Comparison of ENCODE assay signal across 10 cellular contexts in genomic region chr17:37430051-37430591, GRCh38. TPM values are rescaled to one million over a fixed set of nuclear protein-coding genes. Genes with fewer than 3 reads are reported as not detected.
DNase-seq lines count a peak whose midpoint lies in the region; TF ChIP-seq lines count a peak whose summit lies in the region.
"Had no signal": no experiment of that assay in that cellular context is flagged by ENCODE, and none has a peak within 500 bp of the region (broad histone marks: within the 10 kb centered on the region; RNA-seq: fewer than 3 reads in every experiment).

No MANE protein-coding gene starts in this region.

- H3K27ac ChIP-seq in vagina = peak overlapping the region; percentile 62
- H3K27ac ChIP-seq: parathyroid adenoma had no signal

- no peak overlapping the region for H3K4me3 ChIP-seq in vagina
- H3K4me3 ChIP-seq: BLaER1 treated with 17β-estradiol and CSF1 and Interleukin-3, amounts not matched to agents 10 nM and 100 nM had no signal

- no peak for DNase-seq in activated naive CD4-positive, alpha-beta T cell (lab: John Stamatoyannopoulos, UW)
- DNase-seq in activated CD4-positive, alpha-beta memory T cell treated with anti-CD3 and anti-CD28 coated beads, Interleukin-2, amount 10 ng/mL, durations not matched to agents 7 days and 5 days = no peak
- DNase-seq in fibroblast of the conjunctiva (ENCODE audit: low read depth) = peak; percentile 37
- DNase-seq in vagina (ENCODE audit: extremely low spot score in 2 of 2) = no peak
- DNase-seq in NCI-H524 (lab: John Stamatoyannopoulos, UW) = no peak
- DNase-seq in glutamatergic neuron = no peak
- DNase-seq in NCI-H1105 treated with DMSO at 0.1 percent for 48 hours (lab: John Stamatoyannopoulos, UW) = no peak

- H3K4me3 Mint-ChIP-seq in activated naive CD4-positive, alpha-beta T cell treated with anti-CD3 and anti-CD28 coated beads, Interleukin-2, amount 50 U/mL, for 24 hours = peak overlapping the region; percentile 39
- H3K4me3 Mint-ChIP-seq in activated CD4-positive, alpha-beta memory T cell treated with anti-CD3 and anti-CD28 coated beads, Interleukin-2, amount 10 ng/mL, durations not matched to agents 7 days and 5 days = peak overlapping the region; percentile 41
- no peak overlapping the region for H3K4me3 Mint-ChIP-seq in glutamatergic neuron (ENCODE audit: unreplicated experiment)

- H3K4me1 ChIP-seq in vagina = peaks cover 6% of the 10 kb centered on the region
- H3K4me1 ChIP-seq: parathyroid adenoma had no signal

- peaks cover 19% of the 10 kb centered on the region for H3K4me1 Mint-ChIP-seq in activated naive CD4-positive, alpha-beta T cell treated with anti-CD3 and anti-CD28 coated beads, Interleukin-2, amount 50 U/mL, for 24 hours
- peaks cover 58% of the 10 kb centered on the region for H3K4me1 Mint-ChIP-seq in activated CD4-positive, alpha-beta memory T cell treated with anti-CD3 and anti-CD28 coated beads, Interleukin-2, amount 10 ng/mL, durations not matched to agents 7 days and 5 days
- no peaks in the 10 kb centered on the region for H3K4me1 Mint-ChIP-seq in glutamatergic neuron (ENCODE audit: low read depth, unreplicated experiment)

- POLR2A ChIA-PET in activated CD4-positive, alpha-beta memory T cell treated with anti-CD3 and anti-CD28 coated beads, Interleukin-2, amount 10 ng/mL, durations not matched to agents 7 days and 5 days (lab: Charles Lee) = interaction anchor here (0.8 to 3.6 kb wide), 23 partner anchors 9 to 888 kb away, joined by 3 to 91 read pairs (median 4); partner anchors contain the start of genes ACACA, DUSP14, MRM1 and TADA2A

- TF ChIP-seq POLR2A in vagina (IDR thresholded peaks at IDR 0.05) = no peak

- H3K36me3 ChIP-seq in vagina = peaks cover 0 to 26% of the 10 kb centered on the region in 2 donors

- H3K27me3 Mint-ChIP-seq in activated naive CD4-positive, alpha-beta T cell treated with anti-CD3 and anti-CD28 coated beads, Interleukin-2, amount 50 U/mL, for 24 hours = no peaks in the 10 kb centered on the region
- no peaks in the 10 kb centered on the region for H3K27me3 Mint-ChIP-seq in activated CD4-positive, alpha-beta memory T cell treated with anti-CD3 and anti-CD28 coated beads, Interleukin-2, amount 10 ng/mL, durations not matched to agents 7 days and 5 days
- no peaks in the 10 kb centered on the region for H3K27me3 Mint-ChIP-seq in glutamatergic neuron (ENCODE audit: unreplicated experiment)

- no peaks in the 10 kb centered on the region for H3K9me3 ChIP-seq in vagina
- H3K9me3 ChIP-seq: BLaER1 treated with 17β-estradiol and CSF1 and Interleukin-3, amounts not matched to agents 10 nM and 100 nM had no signal

- H3K27ac Mint-ChIP-seq in activated naive CD4-positive, alpha-beta T cell treated with anti-CD3 and anti-CD28 coated beads, Interleukin-2, amount 50 U/mL, for 24 hours = peak overlapping the region; percentile 87
- peak overlapping the region; percentile 99 for H3K27ac Mint-ChIP-seq in activated CD4-positive, alpha-beta memory T cell treated with anti-CD3 and anti-CD28 coated beads, Interleukin-2, amount 10 ng/mL, durations not matched to agents 7 days and 5 days
- H3K27ac Mint-ChIP-seq in glutamatergic neuron (ENCODE audit: unreplicated experiment) = no peak overlapping the region

- intact Hi-C loops in vagina (cut with DNase I) = no loop called here

- no peak for TF ChIP-seq CTCF in vagina (IDR thresholded peaks at IDR 0.05)
- no peak for TF ChIP-seq CTCF in glutamatergic neuron (IDR thresholded peaks at IDR 0.05; ENCODE audit: partially characterized antibody, unreplicated experiment)

- H3K36me3 Mint-ChIP-seq in activated naive CD4-positive, alpha-beta T cell treated with anti-CD3 and anti-CD28 coated beads, Interleukin-2, amount 50 U/mL, for 24 hours = peaks cover 12% of the 10 kb centered on the region
- peaks cover 61% of the 10 kb centered on the region for H3K36me3 Mint-ChIP-seq in activated CD4-positive, alpha-beta memory T cell treated with anti-CD3 and anti-CD28 coated beads, Interleukin-2, amount 10 ng/mL, durations not matched to agents 7 days and 5 days (ENCODE audit: low read depth)
- H3K36me3 Mint-ChIP-seq in glutamatergic neuron (ENCODE audit: unreplicated experiment) = no peaks in the 10 kb centered on the region

- CTCF ChIA-PET in activated CD4-positive, alpha-beta memory T cell treated with anti-CD3 and anti-CD28 coated beads, Interleukin-2, amount 10 ng/mL, durations not matched to agents 7 days and 5 days (lab: Charles Lee) = interaction anchor here (0.8 to 1.8 kb wide), 9 partner anchors 8 to 179 kb away, joined by 3 to 11 read pairs (median 6); partner anchors contain the start of genes ACACA, SYNRG and TADA2A

- no peaks in the 10 kb centered on the region for H3K9me3 Mint-ChIP-seq in activated naive CD4-positive, alpha-beta T cell treated with anti-CD3 and anti-CD28 coated beads, Interleukin-2, amount 50 U/mL, for 24 hours
- no peaks in the 10 kb centered on the region for H3K9me3 Mint-ChIP-seq in activated CD4-positive, alpha-beta memory T cell treated with anti-CD3 and anti-CD28 coated beads, Interleukin-2, amount 10 ng/mL, durations not matched to agents 7 days and 5 days
- no peaks in the 10 kb centered on the region for H3K9me3 Mint-ChIP-seq in glutamatergic neuron (ENCODE audit: unreplicated experiment)

- H3K27me3 ChIP-seq in vagina = no peaks in the 10 kb centered on the region
- H3K27me3 ChIP-seq: BLaER1 treated with 17β-estradiol and CSF1 and Interleukin-3, amounts not matched to agents 10 nM and 100 nM had no signal

RNA-seq across cellular contexts. Expression of gene TADA2A, which starts 23.4 kb away (rescaled TPM):
- total RNA-seq in activated CD4-positive, alpha-beta memory T cell treated with anti-CD3 and anti-CD28 coated beads, Interleukin-2, amount 10 ng/mL, durations not matched to agents 7 days and 5 days = 10 to 100 TPM; 42.5 to 43.0 TPM
- total RNA-seq in vagina = 44.2 TPM
- 30.6 TPM for total RNA-seq in glutamatergic neuron (ENCODE audit: unreplicated experiment)

RNA-seq across cellular contexts. Expression of gene ACACA, which starts 23.5 kb away (rescaled TPM):
- 10 to 100 TPM; 38.6 to 46.3 TPM for total RNA-seq in activated CD4-positive, alpha-beta memory T cell treated with anti-CD3 and anti-CD28 coated beads, Interleukin-2, amount 10 ng/mL, durations not matched to agents 7 days and 5 days
- total RNA-seq in vagina (44.7 TPM), glutamatergic neuron (ENCODE audit: unreplicated experiment) (145 TPM)

RNA-seq across cellular contexts. Expression of gene C17orf78, which starts 54.3 kb away (rescaled TPM):
- not detected for total RNA-seq in activated CD4-positive, alpha-beta memory T cell treated with anti-CD3 and anti-CD28 coated beads, Interleukin-2, amount 10 ng/mL, durations not matched to agents 7 days and 5 days
- not detected for total RNA-seq in vagina
- total RNA-seq in glutamatergic neuron (ENCODE audit: unreplicated experiment) = not detected

RNA-seq across cellular contexts. Expression of gene DUSP14, which starts 59.6 kb away (rescaled TPM):
- total RNA-seq in activated CD4-positive, alpha-beta memory T cell treated with anti-CD3 and anti-CD28 coated beads, Interleukin-2, amount 10 ng/mL, durations not matched to agents 7 days and 5 days = 10 to 100 TPM; 14.6 to 16.3 TPM
- total RNA-seq in vagina = 19.9 TPM
- total RNA-seq in glutamatergic neuron (ENCODE audit: unreplicated experiment) = 10.0 TPM
